Comparison of ENCODE assay signal across 8 cellular contexts in the genomic region with DNA sequence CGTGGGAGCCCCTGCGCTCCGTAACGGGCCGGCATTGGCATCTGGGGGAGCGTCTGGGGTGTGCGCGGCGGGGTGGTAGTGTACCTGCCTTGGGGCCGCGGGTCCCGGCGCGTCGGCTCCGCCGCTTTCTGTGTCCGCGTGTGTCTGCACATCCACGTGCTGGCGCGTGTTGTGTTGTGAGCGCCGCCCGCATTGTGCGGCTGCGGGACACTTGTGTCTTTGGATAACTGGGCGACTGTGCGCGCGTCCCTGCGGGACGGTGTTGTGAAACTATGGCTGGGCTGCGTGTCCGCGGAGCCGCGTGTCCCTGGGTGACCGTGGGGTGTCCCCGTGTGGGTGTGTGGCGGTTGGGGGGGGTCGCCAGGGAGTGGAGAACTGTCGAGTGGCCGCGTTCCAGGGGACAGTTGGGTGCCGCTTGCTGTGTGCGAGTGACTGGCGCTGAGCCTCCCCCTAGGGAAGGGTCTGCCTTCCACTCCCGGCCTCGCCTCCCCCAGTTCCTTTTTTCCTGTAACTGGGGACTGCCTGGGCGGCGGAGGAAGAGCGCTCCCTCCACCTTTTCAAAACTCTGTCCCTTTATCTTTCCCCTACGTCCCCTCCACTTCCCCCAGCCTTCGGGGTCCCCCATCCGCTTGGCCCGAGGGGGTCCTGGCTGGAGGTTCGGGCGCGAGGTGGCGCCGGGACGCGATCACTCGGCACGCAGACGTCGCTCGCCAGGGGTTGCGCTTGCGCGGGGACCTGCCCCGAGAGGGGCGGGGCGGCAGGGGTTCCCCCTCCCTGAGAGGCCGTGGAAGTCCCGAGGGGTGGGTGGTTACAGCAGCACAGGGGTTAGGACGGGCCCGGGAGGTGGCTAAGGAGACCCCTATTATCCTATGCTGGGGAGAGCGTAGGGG. TPM values are rescaled to one million over a fixed set of nuclear protein-coding genes. Genes with fewer than 3 reads are reported as not detected.
DNase-seq lines count a peak whose midpoint lies in the region; ATAC-seq lines count a peak whose summit lies in the region.

No MANE protein-coding gene starts in this region.

- peak overlapping the region; percentile 90 for H3K27ac Mint-ChIP-seq in activated CD4-positive, alpha-beta T cell treated with anti-CD3 and anti-CD28 coated beads, Interleukin-2, amount 10 ng/mL, durations not matched to agents 24 days and 14 days
- peak overlapping the region; percentile 93 for H3K27ac Mint-ChIP-seq in dendritic cell treated with granulocyte-macrophage colony-stimulating factor and Interleukin-4, amounts not matched to agents 40 ng/mL and 50 ng/mL, for 4 days

- peak overlapping the region; percentile 21; the same call in 1 of the 2 replicates for H3K4me3 ChIP-seq in HUES48 (ENCODE audit: low read depth, low read length)
- H3K4me3 ChIP-seq in mesendoderm (ENCODE audit: low read length), result no peak overlapping the region

- H3K4me1 ChIP-seq in HUES48 (ENCODE audit: control insufficient read depth, insufficient read depth, low read length) (no peaks in the 10 kb centered on the region), mesendoderm (ENCODE audit: control insufficient read depth, low read depth, low read length) (no peaks in the 10 kb centered on the region)

- WGBS in mesendoderm (ENCODE audit: extremely low coverage, insufficient coverage, low lambda C conversion rate), result no CpG with 5 or more reads among the region's 80 CpGs

- no peak overlapping the region for H3K27ac ChIP-seq in HUES48 (ENCODE audit: low read depth, low read length)
- no peak overlapping the region for H3K27ac ChIP-seq in mesendoderm (ENCODE audit: low read depth, low read length)

- DNase-seq in Daoy (ENCODE audit: low read depth) (peak; percentile 64), mesendoderm (no peak), NCI-H146 (lab: John Stamatoyannopoulos, UW) (no peak)
- peak; percentile 90 for DNase-seq in activated CD4-positive, alpha-beta T cell treated with anti-CD3 and anti-CD28 coated beads, Interleukin-2, amount 10 ng/mL, durations not matched to agents 24 days and 14 days
- DNase-seq in stimulated activated CD8-positive, alpha-beta memory T cell treated with anti-CD3 and anti-CD28 coated beads, Interleukin-15, amount 100 ng/mL, for 24 hours (ENCODE audit: low read depth), result peak; percentile 51

- no peaks in the 10 kb centered on the region for H3K36me3 ChIP-seq in HUES48 (ENCODE audit: control insufficient read depth, insufficient read depth, low read length)
- H3K36me3 ChIP-seq in mesendoderm (ENCODE audit: control insufficient read depth, insufficient read depth, low read length), result no peaks in the 10 kb centered on the region

- H4K5ac ChIP-seq in mesendoderm (ENCODE audit: low read length), result no peak overlapping the region

- no peaks in the 10 kb centered on the region for H3K79me1 ChIP-seq in mesendoderm (ENCODE audit: low read length)

- H2BK120ac ChIP-seq in mesendoderm (ENCODE audit: low read depth, low read length), result no peak overlapping the region

- peak overlapping the region; percentile 89 for H3K4me3 Mint-ChIP-seq in activated CD4-positive, alpha-beta T cell treated with anti-CD3 and anti-CD28 coated beads, Interleukin-2, amount 10 ng/mL, durations not matched to agents 24 days and 14 days
- H3K4me3 Mint-ChIP-seq in dendritic cell treated with granulocyte-macrophage colony-stimulating factor and Interleukin-4, amounts not matched to agents 40 ng/mL and 50 ng/mL, for 4 days, result peak overlapping the region; percentile 89

- H3K36me3 Mint-ChIP-seq in activated CD4-positive, alpha-beta T cell treated with anti-CD3 and anti-CD28 coated beads, Interleukin-2, amount 10 ng/mL, durations not matched to agents 24 days and 14 days (ENCODE audit: low read depth), result no peaks in the 10 kb centered on the region
- peaks cover 14% of the 10 kb centered on the region for H3K36me3 Mint-ChIP-seq in dendritic cell treated with granulocyte-macrophage colony-stimulating factor and Interleukin-4, amounts not matched to agents 40 ng/mL and 50 ng/mL, for 4 days (ENCODE audit: low read depth)

- H3K4me1 Mint-ChIP-seq in activated CD4-positive, alpha-beta T cell treated with anti-CD3 and anti-CD28 coated beads, Interleukin-2, amount 10 ng/mL, durations not matched to agents 24 days and 14 days, result peaks cover 31% of the 10 kb centered on the region
- H3K4me1 Mint-ChIP-seq in dendritic cell treated with granulocyte-macrophage colony-stimulating factor and Interleukin-4, amounts not matched to agents 40 ng/mL and 50 ng/mL, for 4 days (ENCODE audit: low read depth), result peaks cover 65% of the 10 kb centered on the region

- H3K9me3 ChIP-seq in HUES48 (ENCODE audit: control insufficient read depth, insufficient read depth, low read length), result no peaks in the 10 kb centered on the region

- H3K79me2 ChIP-seq in mesendoderm (ENCODE audit: control insufficient read depth, insufficient read depth, low read length), result no peaks in the 10 kb centered on the region

- no peak for ATAC-seq in HG02852 (IDR thresholded peaks at IDR 0.05; ENCODE audit: unreplicated experiment)

- H3K9ac ChIP-seq in HUES48 (ENCODE audit: low read depth, low read length), result no peak overlapping the region
- H3K9ac ChIP-seq in mesendoderm (ENCODE audit: low read length), result no peak overlapping the region

- H3K9me3 Mint-ChIP-seq in activated CD4-positive, alpha-beta T cell treated with anti-CD3 and anti-CD28 coated beads, Interleukin-2, amount 10 ng/mL, durations not matched to agents 24 days and 14 days, result no peaks in the 10 kb centered on the region
- no peaks in the 10 kb centered on the region for H3K9me3 Mint-ChIP-seq in dendritic cell treated with granulocyte-macrophage colony-stimulating factor and Interleukin-4, amounts not matched to agents 40 ng/mL and 50 ng/mL, for 4 days

- H2BK15ac ChIP-seq in mesendoderm (replicated peaks; ENCODE audit: low read depth), result no peak overlapping the region

- H2AK5ac ChIP-seq in mesendoderm (ENCODE audit: low read length), result no peak overlapping the region

- no peak overlapping the region for H3K23ac ChIP-seq in mesendoderm (ENCODE audit: low read length)

- no peak overlapping the region for H2BK5ac ChIP-seq in mesendoderm (ENCODE audit: low read length)

- no peak overlapping the region for H3K18ac ChIP-seq in mesendoderm (ENCODE audit: low read length)

- intact Hi-C loops in activated CD4-positive, alpha-beta T cell treated with anti-CD3 and anti-CD28 coated beads, Interleukin-2, amount 10 ng/mL, durations not matched to agents 24 days and 14 days (cut with micrococcal nuclease), result no loop called here
- intact Hi-C loops in dendritic cell treated with granulocyte-macrophage colony-stimulating factor and Interleukin-4, amounts not matched to agents 40 ng/mL and 50 ng/mL, for 4 days (cut with micrococcal nuclease), result no loop called here

- no peak overlapping the region for H4K8ac ChIP-seq in mesendoderm (ENCODE audit: low read depth, low read length)

- H3K27me3 ChIP-seq in HUES48 (ENCODE audit: control insufficient read depth, insufficient read depth, low read length), result peaks cover 95% of the 10 kb centered on the region
- H3K27me3 ChIP-seq in mesendoderm (ENCODE audit: insufficient read depth, low read length, poor library complexity), result peaks cover 70% of the 10 kb centered on the region

- no peak overlapping the region for H3K4me2 ChIP-seq in mesendoderm (ENCODE audit: low read length)

- H3K4ac ChIP-seq in mesendoderm (ENCODE audit: low read depth, low read length), result no peak overlapping the region

- peaks cover 48% of the 10 kb centered on the region for H3K27me3 Mint-ChIP-seq in activated CD4-positive, alpha-beta T cell treated with anti-CD3 and anti-CD28 coated beads, Interleukin-2, amount 10 ng/mL, durations not matched to agents 24 days and 14 days
- peaks cover 13% of the 10 kb centered on the region for H3K27me3 Mint-ChIP-seq in dendritic cell treated with granulocyte-macrophage colony-stimulating factor and Interleukin-4, amounts not matched to agents 40 ng/mL and 50 ng/mL, for 4 days

- H3K56ac ChIP-seq in mesendoderm (ENCODE audit: low read length), result peak overlapping the region; percentile 17

RNA-seq across cellular contexts. Expression of a gene that starts 5.6 kb away (rescaled TPM):
- 16.0 and 20.2 TPM in 2 replicates for total RNA-seq in Daoy (2014; rRNA removed; shearing (Covaris generic))
- total RNA-seq in activated CD4-positive, alpha-beta T cell treated with anti-CD3 and anti-CD28 coated beads, Interleukin-2, amount 10 ng/mL, durations not matched to agents 24 days and 14 days, result 16.9 and 19.8 TPM in 2 replicates
- polyA plus RNA-seq in mesendoderm (2013, experiment 1 of 2), result 8.8 TPM
- 8.8 TPM for polyA plus RNA-seq in mesendoderm (2013, experiment 2 of 2)

Comparison
In these comparisons a context has a peak if more than half of its experiments do, and no peak if none do; other contexts are left out.
1. DNase-seq: peak in Daoy (single experiment), activated CD4-positive, alpha-beta T cell treated with anti-CD3 and anti-CD28 coated beads, Interleukin-2, amount 10 ng/mL, durations not matched to agents 24 days and 14 days (single experiment) and stimulated activated CD8-positive, alpha-beta memory T cell treated with anti-CD3 and anti-CD28 coated beads, Interleukin-15, amount 100 ng/mL, for 24 hours (single experiment); none in mesendoderm (single experiment) and NCI-H146 (single experiment).